Comparison of ENCODE assay signal across 12 cellular contexts in the genomic region with DNA sequence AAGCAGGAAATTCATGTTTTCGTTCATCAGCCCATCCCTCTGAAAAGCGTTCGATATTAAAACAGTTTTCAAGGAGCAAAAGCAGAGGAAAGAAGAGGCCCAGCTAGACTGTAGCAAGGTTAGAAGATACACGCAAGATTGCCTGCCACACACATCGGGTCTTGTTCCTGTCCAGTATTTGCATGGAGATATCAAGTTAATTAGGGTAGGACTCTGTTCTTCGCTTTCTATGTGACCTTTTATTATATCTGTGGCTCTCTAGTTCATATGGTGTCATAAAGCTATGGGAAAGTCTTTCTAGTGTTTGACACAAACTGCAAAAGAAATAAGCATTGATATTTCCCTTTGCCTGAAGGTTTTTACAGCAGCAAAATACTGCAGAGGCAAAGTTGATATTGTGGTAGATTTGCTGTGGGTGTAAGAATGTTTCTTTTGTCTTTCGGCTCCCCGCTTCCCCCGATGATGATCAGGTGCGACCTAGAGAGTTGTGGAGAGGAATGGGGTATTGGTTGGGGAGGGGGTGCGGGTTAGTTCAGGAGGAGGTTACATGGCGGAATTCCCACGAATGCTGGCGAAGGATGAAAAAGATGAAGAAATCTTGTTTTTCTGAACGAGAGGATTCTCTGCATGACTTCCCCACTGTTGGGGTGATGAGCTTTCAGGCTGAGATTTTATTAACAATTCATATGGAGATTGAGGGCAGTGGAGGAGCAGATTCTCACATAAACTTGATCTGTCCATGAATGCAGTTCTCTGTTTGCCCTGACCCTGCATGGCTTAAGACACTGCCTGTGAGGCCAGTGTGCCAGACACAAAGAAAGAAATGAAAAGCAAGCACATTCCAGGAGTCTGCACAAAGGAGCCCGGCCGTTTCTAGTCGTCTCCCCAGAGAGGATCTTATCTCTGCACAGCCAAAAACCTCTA.
A peak's percentile ranks its signal among the peaks of the same experiment; 100 is the strongest.
DNase-seq lines count a peak whose midpoint lies in the region; ATAC-seq and TF ChIP-seq lines count a peak whose summit lies in the region.
"Had no signal": no experiment of that assay in that cellular context is flagged by ENCODE, and none has a peak within 500 bp of the region (broad histone marks: within the 10 kb centered on the region; RNA-seq: fewer than 3 reads in every experiment).

No MANE protein-coding gene starts in this region.

- H3K36me3 ChIP-seq in adrenal gland (replicated peaks in 1 of 2) (no peaks in the 10 kb centered on the region), left ventricle myocardium inferior (no peaks in the 10 kb centered on the region)

- peak in 2 of 6 experiments; percentile 22 to 36 for TF ChIP-seq CTCF in adrenal gland (IDR thresholded peaks at IDR 0.05)
- no peak for TF ChIP-seq CTCF in left ventricle myocardium inferior (IDR thresholded peaks at IDR 0.05; ENCODE audit: borderline replicate concordance)

- peak in 11 of 14 donors; percentile 26 to 77 (median 56) for DNase-seq in C1 segment of cervical spinal cord (lab: John Stamatoyannopoulos, UW)
- peak; percentile 27 to 78 (median 62) for DNase-seq in adrenal gland
- DNase-seq in left ventricle myocardium inferior, result peak; percentile 27
- DNase-seq in pons (ENCODE audit: low spot score), result peak; percentile 92
- DNase-seq in COLO668 (lab: John Stamatoyannopoulos, UW; ENCODE audit: unreplicated experiment), result no peak
- DNase-seq in DMS153 (lab: John Stamatoyannopoulos, UW), result no peak
- DNase-seq: activated naive CD4-positive, alpha-beta T cell treated with Interleukin-2 at 50 U/mL for 16 hours; DND-41; PC-3; stimulated activated CD4-positive, alpha-beta T cell treated with anti-CD3 and anti-CD28 coated beads, Interleukin-4, amount 100 ng/mL, for 1 hour had no signal

- no peak overlapping the region for H3K27ac Mint-ChIP-seq in activated T-helper 17 cell treated with anti-CD3 and anti-CD28 coated beads, Interleukin-2, amount 50 U/mL, for 72 hours

- ATAC-seq in HG03571 (IDR thresholded peaks at IDR 0.05; ENCODE audit: unreplicated experiment), result no peak
- ATAC-seq in activated T-helper 17 cell treated with anti-CD3 and anti-CD28 coated beads, Interleukin-2, amount 50 U/mL, for 72 hours (replicated peaks), result no peak
- ATAC-seq: PC-3 had no signal

- H3K27me3 ChIP-seq in adrenal gland (no peaks in the 10 kb centered on the region), left ventricle myocardium inferior (ENCODE audit: low read depth) (no peaks in the 10 kb centered on the region)

- no peaks in the 10 kb centered on the region for H3K27me3 Mint-ChIP-seq in activated T-helper 17 cell treated with anti-CD3 and anti-CD28 coated beads, Interleukin-2, amount 50 U/mL, for 72 hours

- WGBS in adrenal gland, 4 donors, result 26 to 35% (median 32%) methylated on average over 18 of the region's 18 CpGs

- H3K4me3 Mint-ChIP-seq in activated T-helper 17 cell treated with anti-CD3 and anti-CD28 coated beads, Interleukin-2, amount 50 U/mL, for 72 hours, result no peak overlapping the region

- no peaks in the 10 kb centered on the region for H3K9me3 ChIP-seq in adrenal gland (replicated peaks in 1 of 3)
- H3K9me3 ChIP-seq in left ventricle myocardium inferior (replicated peaks), result peaks cover 7% of the 10 kb centered on the region

- intact Hi-C loops in adrenal gland (cut with DNase I) (no loop called here), left ventricle myocardium inferior (cut with micrococcal nuclease) (loop anchor here (10.0 kb wide), 1 partner anchor 65 kb away; no protein-coding TSS in a partner anchor)

- TF ChIP-seq POLR2A in adrenal gland (IDR thresholded peaks at IDR 0.05), result peak in 1 of 2 donors; percentile 68

- H3K27ac ChIP-seq in adrenal gland, result peak overlapping the region; percentile 62 to 84 (median 65)
- H3K27ac ChIP-seq in left ventricle myocardium inferior (replicated peaks), result peak overlapping the region; percentile 69

- peak overlapping the region in 2 of 4 donors; percentile 10 to 44 for H3K4me3 ChIP-seq in adrenal gland
- peak overlapping the region; percentile 52 for H3K4me3 ChIP-seq in left ventricle myocardium inferior

- no peaks in the 10 kb centered on the region for H3K36me3 Mint-ChIP-seq in activated T-helper 17 cell treated with anti-CD3 and anti-CD28 coated beads, Interleukin-2, amount 50 U/mL, for 72 hours (ENCODE audit: low read depth)

- H3K9me3 Mint-ChIP-seq in activated T-helper 17 cell treated with anti-CD3 and anti-CD28 coated beads, Interleukin-2, amount 50 U/mL, for 72 hours, result no peaks in the 10 kb centered on the region

- H3K4me1 Mint-ChIP-seq in activated T-helper 17 cell treated with anti-CD3 and anti-CD28 coated beads, Interleukin-2, amount 50 U/mL, for 72 hours, result no peaks in the 10 kb centered on the region

- H3K4me1 ChIP-seq in adrenal gland (replicated peaks in 1 of 2), result peaks cover 0 to 28% of the 10 kb centered on the region in 2 donors
- peaks cover 15% of the 10 kb centered on the region for H3K4me1 ChIP-seq in left ventricle myocardium inferior

Comparison
In these comparisons a context has a peak if more than half of its experiments do, and no peak if none do; other contexts are left out.
1. DNase-seq: peak in C1 segment of cervical spinal cord (11 of 14), adrenal gland (7 of 7), left ventricle myocardium inferior (single experiment) and pons (single experiment); none in COLO668 (single experiment) and DMS153 (single experiment).